ENCODE assay signal across 1 cellular context in genomic region chr11:119368121-119369034, GRCh38.
TF ChIP-seq lines count a peak whose summit lies in the region.

No MANE protein-coding gene starts in this region.

TF ChIP-seq in HepG2, 621 proteins besides CTCF, POLR2A, EP300 and RAD21 (continued from another document and continues in another):
- TF ChIP-seq PATZ1 (CRISPR knock-in tag; IDR thresholded peaks at IDR 0.05), result peak; percentile 64
- TF ChIP-seq POGK (CRISPR knock-in tag; conservative IDR thresholded peaks at IDR 0.05), result no peak
- TF ChIP-seq IRF2 (CRISPR knock-in tag; IDR thresholded peaks at IDR 0.05), result peak; percentile 81
- TF ChIP-seq ZNF576 (CRISPR knock-in tag; IDR thresholded peaks at IDR 0.05), result no peak; the same call in 1 of the 2 replicates
- TF ChIP-seq DZIP1 (CRISPR knock-in tag; IDR thresholded peaks at IDR 0.05), result no peak
- TF ChIP-seq ZNF704 (CRISPR knock-in tag; IDR thresholded peaks at IDR 0.05; ENCODE audit: borderline replicate concordance), result no peak; the same call in 1 of the 2 replicates
- TF ChIP-seq SOX6 (IDR thresholded peaks at IDR 0.05), result no peak
- peak; percentile 73; the same call in 1 of the 2 replicates for TF ChIP-seq SOX6 (CRISPR knock-in tag; IDR thresholded peaks at IDR 0.05)
- no peak for TF ChIP-seq PRDM15 (CRISPR knock-in tag; IDR thresholded peaks at IDR 0.05)
- TF ChIP-seq NR2F1 (CRISPR knock-in tag; IDR thresholded peaks at IDR 0.05), result peak; percentile 33 to 81; a peak in 2 of 4 replicates
- 0 out of 2 replicates have a peak, but pooled peaks have one; percentile 53 for TF ChIP-seq DR1 (CRISPR knock-in tag; IDR thresholded peaks at IDR 0.05)
- 0 out of 2 replicates have a peak, but pooled peaks have one; percentile 68 for TF ChIP-seq ZNF589 (CRISPR knock-in tag; conservative IDR thresholded peaks at IDR 0.05)
- no peak for TF ChIP-seq ATAD3A (CRISPR knock-in tag; IDR thresholded peaks at IDR 0.05)
- peak; percentile 68; the same call in 1 of the 2 replicates for TF ChIP-seq ZNF503 (CRISPR knock-in tag; IDR thresholded peaks at IDR 0.05)
- peak; percentile 74; the same call in 1 of the 2 replicates for TF ChIP-seq BRCA1 (CRISPR knock-in tag; IDR thresholded peaks at IDR 0.05)
- peak; percentile 60; the same call in 1 of the 2 replicates for TF ChIP-seq SOX5 (CRISPR knock-in tag; IDR thresholded peaks at IDR 0.05; ENCODE audit: borderline replicate concordance)
- TF ChIP-seq PREB (CRISPR knock-in tag; IDR thresholded peaks at IDR 0.05), result 0 out of 2 replicates have a peak, but pooled peaks have one; percentile 40
- no peak for TF ChIP-seq SALL2 (CRISPR knock-in tag; IDR thresholded peaks at IDR 0.05)
- TF ChIP-seq ZNF562 (CRISPR knock-in tag; IDR thresholded peaks at IDR 0.05; ENCODE audit: borderline replicate concordance), result no peak
- no peak for TF ChIP-seq NR3C1 (CRISPR knock-in tag; IDR thresholded peaks at IDR 0.05)
- TF ChIP-seq SRSF9 (IDR thresholded peaks at IDR 0.05; ENCODE audit: borderline replicate concordance, insufficient read depth, low read depth, low read length, poor library complexity, severe bottlenecking), result no peak
- no peak for TF ChIP-seq REXO4 (CRISPR knock-in tag; IDR thresholded peaks at IDR 0.05; ENCODE audit: borderline replicate concordance)
- no peak; the same call in 1 of the 2 replicates for TF ChIP-seq ZNF564 (CRISPR knock-in tag; IDR thresholded peaks at IDR 0.05)
- TF ChIP-seq ZBTB49 (CRISPR knock-in tag; IDR thresholded peaks at IDR 0.05; ENCODE audit: borderline replicate concordance), result no peak
- TF ChIP-seq GFI1 (CRISPR knock-in tag; IDR thresholded peaks at IDR 0.05; ENCODE audit: borderline replicate concordance), result no peak
- no peak for TF ChIP-seq SNAI1 (CRISPR knock-in tag; IDR thresholded peaks at IDR 0.05; ENCODE audit: borderline replicate concordance)
- no peak for TF ChIP-seq ZNF10 (CRISPR knock-in tag; IDR thresholded peaks at IDR 0.05; ENCODE audit: borderline replicate concordance, low read depth)
- TF ChIP-seq LCORL (IDR thresholded peaks at IDR 0.05), result 0 out of 2 replicates have a peak, but pooled peaks have one; percentile 20
- TF ChIP-seq LCORL (CRISPR knock-in tag; IDR thresholded peaks at IDR 0.05), result peak; percentile 81
- no peak for TF ChIP-seq ZNF569 (CRISPR knock-in tag; IDR thresholded peaks at IDR 0.05; ENCODE audit: borderline replicate concordance)
- no peak for TF ChIP-seq HOXA9 (CRISPR knock-in tag; IDR thresholded peaks at IDR 0.05; ENCODE audit: borderline replicate concordance)
- peak; percentile 83 for TF ChIP-seq TBL1XR1 (IDR thresholded peaks at IDR 0.05; ENCODE audit: borderline replicate concordance, low read length, partially characterized antibody)
- no peak for TF ChIP-seq ZNF205 (CRISPR knock-in tag; IDR thresholded peaks at IDR 0.05)
- TF ChIP-seq JARID2 (CRISPR knock-in tag; IDR thresholded peaks at IDR 0.05; ENCODE audit: insufficient replicate concordance), result no peak
- no peak; the same call in 1 of the 2 replicates for TF ChIP-seq CEBPG (CRISPR knock-in tag; IDR thresholded peaks at IDR 0.05)
- TF ChIP-seq U2AF2 (IDR thresholded peaks at IDR 0.05; ENCODE audit: low read depth, low read length), result no peak
- TF ChIP-seq FOXO1 (CRISPR knock-in tag; IDR thresholded peaks at IDR 0.05), result no peak
- no peak for TF ChIP-seq ZNF761 (CRISPR knock-in tag; conservative IDR thresholded peaks at IDR 0.05)
- TF ChIP-seq ATF5 (CRISPR knock-in tag; IDR thresholded peaks at IDR 0.05; ENCODE audit: low read depth), result no peak
- TF ChIP-seq ZBTB3 (CRISPR knock-in tag; IDR thresholded peaks at IDR 0.05; ENCODE audit: borderline replicate concordance, low read depth), result no peak
- no peak for TF ChIP-seq RBM22 (optimal IDR thresholded peaks at IDR 0.05; ENCODE audit: low read length)
- no peak for TF ChIP-seq ZNF33A (CRISPR knock-in tag; IDR thresholded peaks at IDR 0.05; ENCODE audit: borderline replicate concordance)
- no peak for TF ChIP-seq ZNF850 (CRISPR knock-in tag; conservative IDR thresholded peaks at IDR 0.05)
- no peak for TF ChIP-seq ZNF572 (CRISPR knock-in tag; IDR thresholded peaks at IDR 0.05)
- TF ChIP-seq MAFG (CRISPR knock-in tag; IDR thresholded peaks at IDR 0.05), result peak; percentile 65; the same call in 1 of the 2 replicates
